Comparison of ENCODE assay signal across 21 cellular contexts in the genomic region with DNA sequence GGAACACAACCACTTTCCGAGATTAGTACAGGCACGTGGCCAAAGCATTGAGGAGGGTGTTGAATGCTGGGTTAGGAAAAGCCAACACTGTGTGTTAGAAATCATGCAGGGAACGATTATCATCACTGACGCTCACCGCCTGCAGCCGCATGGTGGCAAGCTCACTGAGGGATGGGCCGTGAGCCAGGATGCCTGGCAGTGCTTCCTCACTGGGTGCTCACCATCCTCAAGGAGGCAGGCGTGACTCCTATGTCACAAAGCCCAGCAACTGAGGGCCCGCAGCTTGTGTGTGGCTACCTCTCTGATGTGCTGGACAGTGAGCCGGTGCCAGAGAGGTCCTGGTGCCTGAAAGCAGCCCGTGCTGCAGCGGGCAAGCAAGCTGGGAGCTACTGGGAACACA. TPM values are rescaled to one million over a fixed set of nuclear protein-coding genes. Genes with fewer than 3 reads are reported as not detected.
DNase-seq lines count a peak whose midpoint lies in the region; ATAC-seq and TF ChIP-seq lines count a peak whose summit lies in the region.
"Had no signal": no experiment of that assay in that cellular context is flagged by ENCODE, and none has a peak within 500 bp of the region (broad histone marks: within the 10 kb centered on the region; RNA-seq: fewer than 3 reads in every experiment).

No MANE protein-coding gene starts in this region.

- no peak for ATAC-seq in HG03025 (IDR thresholded peaks at IDR 0.05; ENCODE audit: low FRiP score, unreplicated experiment)

- peaks cover 18% of the 10 kb centered on the region for H3K79me2 ChIP-seq in osteoblast (ENCODE audit: insufficient read depth, low read length)

- no peak for TF ChIP-seq CTCF in osteoblast (IDR thresholded peaks at IDR 0.05; ENCODE audit: extremely low read depth, low read depth, low read length)

- DNase-seq in G401 (ENCODE audit: low spot score) (peak; percentile 77), hippocampal formation (lab: John Stamatoyannopoulos, UW) (peak; percentile 41 to 50), osteoblast (ENCODE audit: insufficient read length, low spot score, missing footprints) (peak; percentile 67), activated T-cell treated with anti-CD3 and anti-CD28 coated beads for 4 hours (no peak), NCI-H187 treated with DMSO at 0.1 percent for 48 hours (lab: John Stamatoyannopoulos, UW) (no peak), HEK293T (ENCODE audit: extremely low spot score) (no peak)
- DNase-seq: activated CD4-positive, alpha-beta T cell treated with anti-CD3 and anti-CD28 coated beads, Interleukin-2, amount 10 ng/mL, durations not matched to agents 24 days and 14 days; EL; GM23248; islet precursor cell; mesenchymal stem cell; naive B cell; NCI-H1092; NCI-H2081 treated with DMSO at 0.1 percent for 48 hours; NCI-H446 treated with DMSO at 0.1 percent for 48 hours had no signal

- no peaks in the 10 kb centered on the region for H3K9me3 ChIP-seq in osteoblast (ENCODE audit: low read depth, low read length)
- H3K9me3 ChIP-seq: SJSA1 had no signal

- H3K27ac ChIP-seq in cingulate gyrus (ENCODE audit: low read depth, low read length) = peak overlapping the region; percentile 6
- no peak overlapping the region for H3K27ac ChIP-seq in osteoblast (ENCODE audit: low read depth, low read length)
- H3K27ac ChIP-seq: epithelial cell of prostate, GM23248, parathyroid adenoma, SJSA1 had no signal

- H2AFZ ChIP-seq in osteoblast (ENCODE audit: low read length) = no peak overlapping the region
- H2AFZ ChIP-seq: GM23248, parathyroid adenoma had no signal

- CTCF ChIA-PET in HEK293T (lab: Yijun Ruan, JAX) = no interaction called here

- H3K36me3 ChIP-seq in osteoblast (ENCODE audit: insufficient read depth, low read length) = peaks cover 38% of the 10 kb centered on the region

- no peak overlapping the region for H3K4me2 ChIP-seq in osteoblast (ENCODE audit: insufficient read depth, low read length)

- H3K27me3 ChIP-seq in osteoblast (ENCODE audit: insufficient read depth, low read length) = no peaks in the 10 kb centered on the region
- H3K27me3 ChIP-seq: SJSA1 had no signal

- H4K20me1 ChIP-seq in osteoblast (ENCODE audit: insufficient read depth, low read length) = peaks cover 41% of the 10 kb centered on the region

- no peaks in the 10 kb centered on the region for H3K4me1 ChIP-seq in osteoblast (ENCODE audit: insufficient read depth, low read length)
- H3K4me1 ChIP-seq: SJSA1 had no signal

- in situ Hi-C loops in G401 (cut with HindIII; ENCODE audit: low sequenced_read_pairs) = no loop called here

- POLR2A ChIA-PET in HEK293T (lab: Yijun Ruan, JAX) = interaction anchor here (1.6 kb wide), 1 partner anchor 30 kb away, joined by 10 read pairs; the partner anchor contains the start of gene TIMM44

- H3K4me3 ChIP-seq in osteoblast (ENCODE audit: insufficient read depth, low read length) = no peak overlapping the region
- H3K4me3 ChIP-seq: GM23248, SJSA1 had no signal

TF ChIP-seq in HEK293T, 16 proteins besides CTCF, POLR2A, EP300 and RAD21:
- TF ChIP-seq ARNT (IDR thresholded peaks at IDR 0.05) (no peak), CTBP1 (IDR thresholded peaks at IDR 0.05; ENCODE audit: borderline replicate concordance) (no peak), ZNF384 (IDR thresholded peaks at IDR 0.05) (no peak), L3MBTL2 (conservative IDR thresholded peaks at IDR 0.05) (no peak), FOXA1 (IDR thresholded peaks at IDR 0.05) (no peak), TARDBP (IDR thresholded peaks at IDR 0.05) (no peak), BHLHE40 (IDR thresholded peaks at IDR 0.05; ENCODE audit: borderline replicate concordance) (no peak), FOXM1 (IDR thresholded peaks at IDR 0.05; ENCODE audit: borderline replicate concordance) (no peak), FOXK2 (IDR thresholded peaks at IDR 0.05) (no peak), LEF1 (IDR thresholded peaks at IDR 0.05; ENCODE audit: borderline replicate concordance) (no peak), SP1 (IDR thresholded peaks at IDR 0.05) (no peak), HDGF (IDR thresholded peaks at IDR 0.05; ENCODE audit: borderline replicate concordance) (no peak), ELF4 (IDR thresholded peaks at IDR 0.05) (no peak), SUZ12 (IDR thresholded peaks at IDR 0.05) (no peak), NFRKB (IDR thresholded peaks at IDR 0.05) (no peak)
- TF ChIP-seq, protein P1, sequence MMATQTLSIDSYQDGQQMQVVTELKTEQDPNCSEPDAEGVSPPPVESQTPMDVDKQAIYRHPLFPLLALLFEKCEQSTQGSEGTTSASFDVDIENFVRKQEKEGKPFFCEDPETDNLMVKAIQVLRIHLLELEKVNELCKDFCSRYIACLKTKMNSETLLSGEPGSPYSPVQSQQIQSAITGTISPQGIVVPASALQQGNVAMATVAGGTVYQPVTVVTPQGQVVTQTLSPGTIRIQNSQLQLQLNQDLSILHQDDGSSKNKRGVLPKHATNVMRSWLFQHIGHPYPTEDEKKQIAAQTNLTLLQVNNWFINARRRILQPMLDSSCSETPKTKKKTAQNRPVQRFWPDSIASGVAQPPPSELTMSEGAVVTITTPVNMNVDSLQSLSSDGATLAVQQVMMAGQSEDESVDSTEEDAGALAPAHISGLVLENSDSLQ (IDR thresholded peaks at IDR 0.05) = no peak
TF ChIP-seq in HEK293T: peak in this region for 0.

RNA-seq across cellular contexts. Expression of gene TIMM44, which starts 30.4 kb away (rescaled TPM):
- total RNA-seq in G401 (2014; rRNA removed; shearing (Covaris generic)) = 100 and 168 TPM in 2 replicates
- total RNA-seq in osteoblast = 52.5 and 55.4 TPM in 2 replicates

RNA-seq across cellular contexts. Expression of gene ELAVL1, which starts 31.6 kb away (rescaled TPM):
- total RNA-seq in G401 (2014; rRNA removed; shearing (Covaris generic)) = 83.9 and 102 TPM in 2 replicates
- total RNA-seq in osteoblast = 23.0 and 25.7 TPM in 2 replicates

RNA-seq across cellular contexts. Expression of gene CTXN1, which starts 47.9 kb away (rescaled TPM):
- total RNA-seq in G401 (2014; rRNA removed; shearing (Covaris generic)) = 27.0 and 27.3 TPM in 2 replicates
- total RNA-seq in osteoblast = 1.5 and 2.5 TPM in 2 replicates
- total RNA-seq: SJSA1; T-helper 1 cell treated with Interleukin-12 subunit alpha and Interleukin-12 subunit beta and Interleukin-4 antibody, amounts not matched to agents 30 ng/mL and 1 ng/mL, for 36 hours had no signal

RNA-seq across cellular contexts. Expression of gene SNAPC2, which starts 53.7 kb away (rescaled TPM):
- total RNA-seq in G401 (2014; rRNA removed; shearing (Covaris generic)) = 35.1 and 37.8 TPM in 2 replicates
- total RNA-seq in osteoblast = 16.8 and 18.5 TPM in 2 replicates

RNA-seq across cellular contexts. Expression of gene TGFBR3L, which starts 59.3 kb away (rescaled TPM):
- not detected in 2 replicates for total RNA-seq in G401 (2014; rRNA removed; shearing (Covaris generic))
- total RNA-seq in osteoblast = under 0.01 TPM in 1 of 2 replicates, not detected in the other
- total RNA-seq: SJSA1 had no signal

Comparison
In these comparisons a context has a peak if more than half of its experiments do, and no peak if none do; other contexts are left out.
1. DNase-seq: peak in G401 (single experiment), hippocampal formation (2 of 2) and osteoblast (single experiment); none in activated T-cell treated with anti-CD3 and anti-CD28 coated beads for 4 hours (single experiment), NCI-H187 treated with DMSO at 0.1 percent for 48 hours (single experiment) and HEK293T (single experiment).